Comparison of ENCODE assay signal across 1 cellular context in the genomic region with DNA sequence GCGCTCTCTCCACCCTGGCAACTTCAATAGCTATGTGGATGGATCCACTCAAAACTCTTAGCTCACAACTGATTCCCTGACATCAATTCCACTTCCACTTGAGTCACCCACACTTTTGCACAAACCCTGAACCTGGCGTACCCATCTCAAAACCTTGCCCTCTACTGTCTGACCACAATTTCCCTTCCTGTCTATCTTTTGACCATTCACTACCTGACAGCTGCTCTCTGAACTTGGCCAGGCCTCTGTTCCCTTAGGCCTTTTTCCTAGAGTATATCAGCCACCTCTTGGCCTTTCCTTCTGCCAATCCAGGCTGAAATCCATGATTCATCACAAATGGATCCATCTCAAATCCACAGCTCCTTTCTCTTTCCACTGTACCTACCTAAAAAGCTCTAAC.
TF ChIP-seq lines count a peak whose summit lies in the region.

No MANE protein-coding gene starts in this region.

TF ChIP-seq in WTC11, 78 proteins besides CTCF, POLR2A, EP300 and RAD21 (continued from another document):
- TF ChIP-seq, protein P1, sequence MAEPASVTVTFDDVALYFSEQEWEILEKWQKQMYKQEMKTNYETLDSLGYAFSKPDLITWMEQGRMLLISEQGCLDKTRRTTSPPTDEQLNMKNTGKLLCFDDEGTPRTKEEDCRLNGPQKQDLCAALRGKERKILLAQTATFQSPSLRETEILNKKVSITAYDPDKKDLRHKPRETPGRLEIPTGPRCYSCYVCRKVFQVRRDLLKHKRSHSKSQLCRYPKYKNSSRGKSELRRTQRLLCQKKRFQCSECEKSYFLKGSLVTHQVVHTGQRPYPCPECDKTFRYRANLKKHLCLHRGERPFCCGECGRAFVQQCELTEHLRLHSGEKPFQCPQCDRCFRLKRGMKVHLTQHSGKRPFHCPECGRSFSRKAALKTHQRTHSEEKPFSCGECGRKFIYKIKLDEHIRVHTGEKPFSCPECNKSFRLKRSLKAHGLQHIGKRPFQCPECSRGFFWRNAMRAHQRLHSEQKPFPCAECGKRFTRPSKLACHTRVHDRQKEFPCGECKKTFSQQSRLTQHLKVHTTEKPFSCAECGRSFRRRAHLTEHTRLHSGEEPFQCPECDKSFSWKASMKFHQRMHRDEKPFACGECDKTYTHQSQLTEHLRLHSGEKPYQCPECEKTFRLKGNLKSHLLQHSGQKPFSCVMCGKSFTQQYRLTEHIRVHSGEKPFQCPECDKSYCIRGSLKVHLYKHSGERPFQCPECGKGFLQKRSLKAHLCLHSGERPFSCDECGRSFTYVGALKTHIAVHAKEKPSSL (CRISPR knock-in tag; conservative IDR thresholded peaks at IDR 0.05) = no peak
- TF ChIP-seq, protein P2, sequence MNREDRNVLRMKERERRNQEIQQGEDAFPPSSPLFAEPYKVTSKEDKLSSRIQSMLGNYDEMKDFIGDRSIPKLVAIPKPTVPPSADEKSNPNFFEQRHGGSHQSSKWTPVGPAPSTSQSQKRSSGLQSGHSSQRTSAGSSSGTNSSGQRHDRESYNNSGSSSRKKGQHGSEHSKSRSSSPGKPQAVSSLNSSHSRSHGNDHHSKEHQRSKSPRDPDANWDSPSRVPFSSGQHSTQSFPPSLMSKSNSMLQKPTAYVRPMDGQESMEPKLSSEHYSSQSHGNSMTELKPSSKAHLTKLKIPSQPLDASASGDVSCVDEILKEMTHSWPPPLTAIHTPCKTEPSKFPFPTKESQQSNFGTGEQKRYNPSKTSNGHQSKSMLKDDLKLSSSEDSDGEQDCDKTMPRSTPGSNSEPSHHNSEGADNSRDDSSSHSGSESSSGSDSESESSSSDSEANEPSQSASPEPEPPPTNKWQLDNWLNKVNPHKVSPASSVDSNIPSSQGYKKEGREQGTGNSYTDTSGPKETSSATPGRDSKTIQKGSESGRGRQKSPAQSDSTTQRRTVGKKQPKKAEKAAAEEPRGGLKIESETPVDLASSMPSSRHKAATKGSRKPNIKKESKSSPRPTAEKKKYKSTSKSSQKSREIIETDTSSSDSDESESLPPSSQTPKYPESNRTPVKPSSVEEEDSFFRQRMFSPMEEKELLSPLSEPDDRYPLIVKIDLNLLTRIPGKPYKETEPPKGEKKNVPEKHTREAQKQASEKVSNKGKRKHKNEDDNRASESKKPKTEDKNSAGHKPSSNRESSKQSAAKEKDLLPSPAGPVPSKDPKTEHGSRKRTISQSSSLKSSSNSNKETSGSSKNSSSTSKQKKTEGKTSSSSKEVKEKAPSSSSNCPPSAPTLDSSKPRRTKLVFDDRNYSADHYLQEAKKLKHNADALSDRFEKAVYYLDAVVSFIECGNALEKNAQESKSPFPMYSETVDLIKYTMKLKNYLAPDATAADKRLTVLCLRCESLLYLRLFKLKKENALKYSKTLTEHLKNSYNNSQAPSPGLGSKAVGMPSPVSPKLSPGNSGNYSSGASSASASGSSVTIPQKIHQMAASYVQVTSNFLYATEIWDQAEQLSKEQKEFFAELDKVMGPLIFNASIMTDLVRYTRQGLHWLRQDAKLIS (CRISPR knock-in tag; IDR thresholded peaks at IDR 0.05; ENCODE audit: borderline replicate concordance) = no peak
- TF ChIP-seq, protein P3, sequence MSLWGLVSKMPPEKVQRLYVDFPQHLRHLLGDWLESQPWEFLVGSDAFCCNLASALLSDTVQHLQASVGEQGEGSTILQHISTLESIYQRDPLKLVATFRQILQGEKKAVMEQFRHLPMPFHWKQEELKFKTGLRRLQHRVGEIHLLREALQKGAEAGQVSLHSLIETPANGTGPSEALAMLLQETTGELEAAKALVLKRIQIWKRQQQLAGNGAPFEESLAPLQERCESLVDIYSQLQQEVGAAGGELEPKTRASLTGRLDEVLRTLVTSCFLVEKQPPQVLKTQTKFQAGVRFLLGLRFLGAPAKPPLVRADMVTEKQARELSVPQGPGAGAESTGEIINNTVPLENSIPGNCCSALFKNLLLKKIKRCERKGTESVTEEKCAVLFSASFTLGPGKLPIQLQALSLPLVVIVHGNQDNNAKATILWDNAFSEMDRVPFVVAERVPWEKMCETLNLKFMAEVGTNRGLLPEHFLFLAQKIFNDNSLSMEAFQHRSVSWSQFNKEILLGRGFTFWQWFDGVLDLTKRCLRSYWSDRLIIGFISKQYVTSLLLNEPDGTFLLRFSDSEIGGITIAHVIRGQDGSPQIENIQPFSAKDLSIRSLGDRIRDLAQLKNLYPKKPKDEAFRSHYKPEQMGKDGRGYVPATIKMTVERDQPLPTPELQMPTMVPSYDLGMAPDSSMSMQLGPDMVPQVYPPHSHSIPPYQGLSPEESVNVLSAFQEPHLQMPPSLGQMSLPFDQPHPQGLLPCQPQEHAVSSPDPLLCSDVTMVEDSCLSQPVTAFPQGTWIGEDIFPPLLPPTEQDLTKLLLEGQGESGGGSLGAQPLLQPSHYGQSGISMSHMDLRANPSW (CRISPR knock-in tag; conservative IDR thresholded peaks at IDR 0.05; ENCODE audit: low read depth) = no peak
